Comparison of ENCODE assay signal across 13 cellular contexts in genomic region chr15:39833515-39833981, GRCh38. TPM values are rescaled to one million over a fixed set of nuclear protein-coding genes. Genes with fewer than 3 reads are reported as not detected.
A peak's percentile ranks its signal among the peaks of the same experiment; 100 is the strongest.
DNase-seq lines count a peak whose midpoint lies in the region; TF ChIP-seq lines count a peak whose summit lies in the region.
"Had no signal": no experiment of that assay in that cellular context is flagged by ENCODE, and none has a peak within 500 bp of the region (broad histone marks: within the 10 kb centered on the region; RNA-seq: fewer than 3 reads in every experiment).

No MANE protein-coding gene starts in this region.

- no peak overlapping the region for H3K4me3 Mint-ChIP-seq in neural progenitor cell
- H3K4me3 Mint-ChIP-seq: T-helper 1 cell treated with Interleukin-12 subunit alpha and Interleukin-12 subunit beta and Interleukin-4 antibody, amounts not matched to agents 30 μg/mL and 1 μg/mL, for 36 hours had no signal

- H3K27ac Mint-ChIP-seq in neural progenitor cell, result peak overlapping the region; percentile 7
- H3K27ac Mint-ChIP-seq: T-helper 1 cell treated with Interleukin-12 subunit alpha and Interleukin-12 subunit beta and Interleukin-4 antibody, amounts not matched to agents 30 μg/mL and 1 μg/mL, for 36 hours had no signal

- peak overlapping the region; percentile 6 for H3K9ac ChIP-seq in mammary epithelial cell (ENCODE audit: insufficient read depth, low read length)
- H3K9ac ChIP-seq in neural progenitor cell, result no peak overlapping the region

- no peak for TF ChIP-seq EP300 in sigmoid colon (IDR thresholded peaks at IDR 0.05)

- H3K9me3 Mint-ChIP-seq in neural progenitor cell, result peaks cover under 1% of the 10 kb centered on the region
- H3K9me3 Mint-ChIP-seq: T-helper 1 cell treated with Interleukin-12 subunit alpha and Interleukin-12 subunit beta and Interleukin-4 antibody, amounts not matched to agents 30 μg/mL and 1 μg/mL, for 36 hours had no signal

- H3K4me2 ChIP-seq in mammary epithelial cell (ENCODE audit: insufficient read depth, low read depth, low read length), result no peak overlapping the region
- no peak overlapping the region for H3K4me2 ChIP-seq in neural progenitor cell

- CTCF ChIA-PET in mammary epithelial cell (lab: Charles Lee; ENCODE audit: low non-redundant PET), result no interaction called here

- DNase-seq in GM04503 (ENCODE audit: low read depth) (peak; percentile 86), NCI-H345 (lab: John Stamatoyannopoulos, UW) (peak; percentile 44), mammary epithelial cell (peak; percentile 25), neural progenitor cell (ENCODE audit: low spot score) (no peak), sigmoid colon (no peak), SHP77 treated with DMSO at 0.1 percent for 48 hours (lab: John Stamatoyannopoulos, UW) (no peak), tibial artery (no peak), NCI-H2029 (lab: John Stamatoyannopoulos, UW) (no peak)
- DNase-seq: activated CD4-positive, alpha-beta T cell treated with anti-CD3 and anti-CD28 coated beads for 48 hours; NCI-H187; OCI-M1 had no signal

- intact Hi-C loops in mammary epithelial cell (cut with micrococcal nuclease) (no loop called here), sigmoid colon (cut with DNase I) (no loop called here), tibial artery (cut with DNase I; ENCODE audit: low total_unique reads) (no loop called here)

- H3K4me1 ChIP-seq in mammary epithelial cell (ENCODE audit: insufficient read depth, low read length), result no peaks in the 10 kb centered on the region
- H3K4me1 ChIP-seq in neural progenitor cell, result peaks cover 16% of the 10 kb centered on the region
- peaks cover 0 to 7% (median under 1%) of the 10 kb centered on the region in 4 donors for H3K4me1 ChIP-seq in sigmoid colon
- peaks cover 0 to 13% (median 2%) of the 10 kb centered on the region in 4 donors for H3K4me1 ChIP-seq in tibial artery
- H3K4me1 ChIP-seq: right atrium auricular region had no signal

- no peaks in the 10 kb centered on the region for H3K36me3 ChIP-seq in mammary epithelial cell (ENCODE audit: insufficient read depth, low read length)
- H3K36me3 ChIP-seq in neural progenitor cell, result no peaks in the 10 kb centered on the region
- no peaks in the 10 kb centered on the region for H3K36me3 ChIP-seq in sigmoid colon
- H3K36me3 ChIP-seq in tibial artery, result no peaks in the 10 kb centered on the region
- H3K36me3 ChIP-seq: right atrium auricular region had no signal

- in situ Hi-C loops in mammary epithelial cell (cut with MboI; ENCODE audit: low sequenced_read_pairs in 2 of 2), result no loop called here

- no peak overlapping the region for H3K4me3 ChIP-seq in mammary epithelial cell (replicated peaks in 1 of 3; ENCODE audit: insufficient read depth in 1 of 3, low read depth in 2 of 3, low read length in 3 of 3)
- H3K4me3 ChIP-seq in neural progenitor cell, result no peak overlapping the region
- H3K4me3 ChIP-seq in sigmoid colon, result no peak overlapping the region
- H3K4me3 ChIP-seq in tibial artery, result no peak overlapping the region
- H3K4me3 ChIP-seq: right atrium auricular region had no signal

- H3K79me2 ChIP-seq in mammary epithelial cell (ENCODE audit: insufficient read depth, low read length), result peaks cover 10% of the 10 kb centered on the region
- peaks cover 27% of the 10 kb centered on the region for H3K79me2 ChIP-seq in neural progenitor cell (ENCODE audit: low read depth)

- no peaks in the 10 kb centered on the region for H4K20me1 ChIP-seq in mammary epithelial cell (ENCODE audit: insufficient read depth, low read length)
- H4K20me1 ChIP-seq in neural progenitor cell (ENCODE audit: low read depth), result peaks cover 2% of the 10 kb centered on the region

- TF ChIP-seq POLR2A in sigmoid colon (IDR thresholded peaks at IDR 0.05), result no peak

- H3K9me3 ChIP-seq in mammary epithelial cell (replicated peaks; ENCODE audit: insufficient read depth, low read length) (no peaks in the 10 kb centered on the region), neural progenitor cell (ENCODE audit: low read depth) (no peaks in the 10 kb centered on the region), sigmoid colon (no peaks in the 10 kb centered on the region), tibial artery (no peaks in the 10 kb centered on the region)
- H3K9me3 ChIP-seq: right atrium auricular region had no signal

- dilution Hi-C loops in mammary epithelial cell (cut with HindIII; ENCODE audit: low sequenced_read_pairs), result no loop called here

- 97% methylated on average over 3 of the region's 3 CpGs for WGBS in mammary epithelial cell (ENCODE audit: low coverage, missing lambda C conversion rate)
- WGBS in sigmoid colon, 2 donors, result 95 to 98% methylated on average over 3 of the region's 3 CpGs

- H3F3A ChIP-seq in neural progenitor cell (ENCODE audit: low read depth), result peaks cover 4% of the 10 kb centered on the region

- no TSS peak for BruUV-seq in mammary epithelial cell (replicated peaks; lab: Mats Ljungman, UMichigan)

- no peak overlapping the region for H2AFZ ChIP-seq in mammary epithelial cell (ENCODE audit: low read depth, low read length)
- H2AFZ ChIP-seq in neural progenitor cell (replicated peaks), result no peak overlapping the region

- H3K27ac ChIP-seq in mammary epithelial cell (ENCODE audit: insufficient read depth, low read depth, low read length), result no peak overlapping the region
- H3K27ac ChIP-seq in neural progenitor cell, result no peak overlapping the region
- no peak overlapping the region for H3K27ac ChIP-seq in sigmoid colon
- no peak overlapping the region for H3K27ac ChIP-seq in tibial artery
- H3K27ac ChIP-seq: right atrium auricular region had no signal

- no peaks in the 10 kb centered on the region for H3K36me3 Mint-ChIP-seq in neural progenitor cell

- TF ChIP-seq CTCF in mammary epithelial cell (conservative IDR thresholded peaks at IDR 0.05 in 1 of 2, IDR thresholded peaks at IDR 0.05 in 1 of 2; ENCODE audit: extremely low read depth in 1 of 2, insufficient read depth in 1 of 2, low read depth in 1 of 2, low read length in 2 of 2) (no peak), neural progenitor cell (IDR thresholded peaks at IDR 0.05) (no peak), sigmoid colon (IDR thresholded peaks at IDR 0.05) (no peak), tibial artery (IDR thresholded peaks at IDR 0.05) (no peak)

- H3K4me1 Mint-ChIP-seq in neural progenitor cell, result peaks cover 36% of the 10 kb centered on the region

- no peaks in the 10 kb centered on the region for H3K27me3 Mint-ChIP-seq in neural progenitor cell (ENCODE audit: insufficient read depth, low read depth)

- H3K27me3 ChIP-seq in mammary epithelial cell (ENCODE audit: insufficient read depth, low read length), result no peaks in the 10 kb centered on the region
- no peaks in the 10 kb centered on the region for H3K27me3 ChIP-seq in neural progenitor cell
- no peaks in the 10 kb centered on the region for H3K27me3 ChIP-seq in sigmoid colon
- no peaks in the 10 kb centered on the region for H3K27me3 ChIP-seq in tibial artery
- H3K27me3 ChIP-seq: right atrium auricular region had no signal

RNA-seq across cellular contexts. Expression of gene FSIP1, which starts 50.9 kb away (rescaled TPM):
- total RNA-seq in mammary epithelial cell (1 to 10 TPM; 3.6 to 3.8 TPM), neural progenitor cell (ENCODE audit: low replicate concordance) (2.1 and 2.5 TPM in 2 replicates), sigmoid colon (1 to 10 TPM; 1.1 to 1.5 (median 1.3) TPM)
- polyA plus RNA-seq in mammary epithelial cell (1.2 TPM), sigmoid colon (10 to 100 TPM in 1 of 3 donors, 1 to 10 TPM in 2; 1.4 to 12.6 (median 3.7) TPM)
- polyA minus RNA-seq in mammary epithelial cell, result not detected

Comparison
In these comparisons a context has a peak if more than half of its experiments do, and no peak if none do; other contexts are left out.
1. DNase-seq: peak in GM04503 (single experiment), NCI-H345 (single experiment) and mammary epithelial cell (single experiment); none in neural progenitor cell (single experiment), sigmoid colon (single experiment), SHP77 treated with DMSO at 0.1 percent for 48 hours (single experiment), tibial artery (0 of 2) and NCI-H2029 (single experiment).